In genomic region chr1:181133441-181133951, GRCh38 we compare ENCODE assay signal across 16 cellular contexts. TPM values are rescaled to one million over a fixed set of nuclear protein-coding genes. Genes with fewer than 3 reads are reported as not detected.
DNase-seq lines count a peak whose midpoint lies in the region; ATAC-seq, FAIRE-seq and TF ChIP-seq lines count a peak whose summit lies in the region.
"Had no signal": no experiment of that assay in that cellular context is flagged by ENCODE, and none has a peak within 500 bp of the region (broad histone marks: within the 10 kb centered on the region; RNA-seq: fewer than 3 reads in every experiment).

No MANE protein-coding gene starts in this region.

- H3K9ac ChIP-seq in endothelial cell of umbilical vein (replicated peaks; ENCODE audit: extremely low read depth, insufficient read depth, low read length): no peak overlapping the region

- WGBS in spleen, 5 donors: 84 to 90% (median 88%) methylated on average over 6 of the region's 6 CpGs

- H3K4me1 Mint-ChIP-seq in activated CD4-positive, alpha-beta T cell treated with anti-CD3 and anti-CD28 coated beads, Interleukin-2, amount 10 ng/mL, durations not matched to agents 24 days and 14 days: peaks cover 61% of the 10 kb centered on the region
- H3K4me1 Mint-ChIP-seq in activated CD4-positive, alpha-beta T cell treated with anti-CD3 and anti-CD28 coated beads, Interleukin-2, amount 10 ng/mL, durations not matched to agents 7 days and 5 days: peaks cover 68% of the 10 kb centered on the region

- POLR2A ChIA-PET in activated CD4-positive, alpha-beta T cell treated with anti-CD3 and anti-CD28 coated beads, Interleukin-2, amount 10 ng/mL, durations not matched to agents 7 days and 5 days (lab: Charles Lee): interaction anchor here (0.7 kb wide), 1 partner anchor 33 kb away, joined by 3 read pairs; no protein-coding TSS in a partner anchor
- POLR2A ChIA-PET in endothelial cell of umbilical vein (lab: Charles Lee): no interaction called here

- no peaks in the 10 kb centered on the region for H3K27me3 ChIP-seq in endothelial cell of umbilical vein (ENCODE audit: control insufficient read depth in 2 of 2, insufficient read depth in 2 of 2, low read length in 2 of 2)
- no peaks in the 10 kb centered on the region for H3K27me3 ChIP-seq in spleen (replicated peaks in 1 of 7)
- H3K27me3 ChIP-seq in BE2C: no peaks in the 10 kb centered on the region
- H3K27me3 ChIP-seq: brain microvascular endothelial cell, gastroesophageal sphincter, SJSA1 had no signal

- H3K27me3 Mint-ChIP-seq in activated CD4-positive, alpha-beta T cell treated with anti-CD3 and anti-CD28 coated beads, Interleukin-2, amount 10 ng/mL, durations not matched to agents 24 days and 14 days: no peaks in the 10 kb centered on the region
- H3K27me3 Mint-ChIP-seq in activated CD4-positive, alpha-beta T cell treated with anti-CD3 and anti-CD28 coated beads, Interleukin-2, amount 10 ng/mL, durations not matched to agents 7 days and 5 days: no peaks in the 10 kb centered on the region

- no peak overlapping the region for H3K4me2 ChIP-seq in endothelial cell of umbilical vein (ENCODE audit: insufficient read depth, low read length)

- TF ChIP-seq POLR2A in endothelial cell of umbilical vein (IDR thresholded peaks at IDR 0.05; ENCODE audit: low read depth, low read length) (no peak), spleen (IDR thresholded peaks at IDR 0.05) (no peak)

- no peak overlapping the region for H3K27ac ChIP-seq in endothelial cell of umbilical vein (ENCODE audit: insufficient read depth, low read depth, low read length)
- peak overlapping the region in 6 of 8 donors; percentile 81 to 92 (median 84) for H3K27ac ChIP-seq in spleen
- H3K27ac ChIP-seq: brain microvascular endothelial cell, gastroesophageal sphincter, neutrophil had no signal

- no peaks in the 10 kb centered on the region for H4K20me1 ChIP-seq in endothelial cell of umbilical vein (replicated peaks; ENCODE audit: control insufficient read depth, extremely low read depth, insufficient read depth, low read length)

- H3K27ac Mint-ChIP-seq in activated CD4-positive, alpha-beta T cell treated with anti-CD3 and anti-CD28 coated beads, Interleukin-2, amount 10 ng/mL, durations not matched to agents 24 days and 14 days: peak overlapping the region; percentile 50
- H3K27ac Mint-ChIP-seq in activated CD4-positive, alpha-beta T cell treated with anti-CD3 and anti-CD28 coated beads, Interleukin-2, amount 10 ng/mL, durations not matched to agents 7 days and 5 days: no peak overlapping the region

- no peaks in the 10 kb centered on the region for H3K9me3 Mint-ChIP-seq in activated CD4-positive, alpha-beta T cell treated with anti-CD3 and anti-CD28 coated beads, Interleukin-2, amount 10 ng/mL, durations not matched to agents 24 days and 14 days
- no peaks in the 10 kb centered on the region for H3K9me3 Mint-ChIP-seq in activated CD4-positive, alpha-beta T cell treated with anti-CD3 and anti-CD28 coated beads, Interleukin-2, amount 10 ng/mL, durations not matched to agents 7 days and 5 days

- CTCF ChIA-PET in activated CD4-positive, alpha-beta T cell treated with anti-CD3 and anti-CD28 coated beads, Interleukin-2, amount 10 ng/mL, durations not matched to agents 7 days and 5 days (lab: Charles Lee): interaction anchor here (0.8 to 2.9 kb wide), 7 partner anchors 9 to 222 kb away, joined by 3 to 11 read pairs (median 4); no protein-coding TSS in a partner anchor
- CTCF ChIA-PET in endothelial cell of umbilical vein (lab: Charles Lee): interaction anchor here (1.0 kb wide), 2 partner anchors 28 to 49 kb away, joined by 3 to 4 read pairs; no protein-coding TSS in a partner anchor

- no peaks in the 10 kb centered on the region for H3K36me3 ChIP-seq in endothelial cell of umbilical vein (ENCODE audit: control insufficient read depth in 2 of 2, extremely low read depth in 1 of 2, insufficient read depth in 2 of 2, low read length in 2 of 2)
- H3K36me3 ChIP-seq in spleen: no peaks in the 10 kb centered on the region
- no peaks in the 10 kb centered on the region for H3K36me3 ChIP-seq in BE2C
- H3K36me3 ChIP-seq: brain microvascular endothelial cell, gastroesophageal sphincter, neutrophil, SJSA1 had no signal

- no peaks in the 10 kb centered on the region for H3K9me1 ChIP-seq in endothelial cell of umbilical vein (replicated peaks; ENCODE audit: control insufficient read depth, extremely low read depth, insufficient read depth, low read length)

- TF ChIP-seq CTCF in endothelial cell of umbilical vein (IDR thresholded peaks at IDR 0.05; ENCODE audit: extremely low read depth in 1 of 2, insufficient read depth in 1 of 2, low read depth in 1 of 2, low read length in 2 of 2) (no peak), spleen (IDR thresholded peaks at IDR 0.05 in 8 of 11, conservative IDR thresholded peaks at IDR 0.05 in 3 of 11) (no peak), BE2C (IDR thresholded peaks at IDR 0.05; ENCODE audit: low read depth, low read length) (no peak)

- no peak overlapping the region for H2AFZ ChIP-seq in endothelial cell of umbilical vein (ENCODE audit: low read depth, low read length)

- FAIRE-seq in endothelial cell of umbilical vein (lab: Jason Lieb, UNC) (peak; percentile 26), GM19239 (lab: Jason Lieb, UNC) (no peak)
- FAIRE-seq: urothelium cell line had no signal

- dilution Hi-C loops in endothelial cell of umbilical vein (cut with MboI; ENCODE audit: extremely low pct_ligation_motif_present, low sequenced_read_pairs): no loop called here

- H3K4me1 ChIP-seq in endothelial cell of umbilical vein (ENCODE audit: control insufficient read depth, extremely low read depth, insufficient read depth, low read length) (peaks cover 22% of the 10 kb centered on the region), spleen (peaks cover 57 to 98% (median 79%) of the 10 kb centered on the region in 6 donors), BE2C (no peaks in the 10 kb centered on the region)

- no peak for ATAC-seq in GM19397 (IDR thresholded peaks at IDR 0.05; ENCODE audit: unreplicated experiment)
- ATAC-seq: gastroesophageal sphincter had no signal

- H3K9me3 ChIP-seq in endothelial cell of umbilical vein (replicated peaks; ENCODE audit: control insufficient read depth, insufficient read depth, low read length) (no peaks in the 10 kb centered on the region), spleen (no peaks in the 10 kb centered on the region), BE2C (no peaks in the 10 kb centered on the region)
- H3K9me3 ChIP-seq: gastroesophageal sphincter, neutrophil, SJSA1 had no signal

- intact Hi-C loops in activated CD4-positive, alpha-beta T cell treated with anti-CD3 and anti-CD28 coated beads, Interleukin-2, amount 10 ng/mL, durations not matched to agents 24 days and 14 days (cut with micrococcal nuclease): no loop called here
- intact Hi-C loops in endothelial cell of umbilical vein (cut with micrococcal nuclease) (no loop called here), spleen (cut with DNase I; ENCODE audit: low total_unique reads) (no loop called here)

- no peaks in the 10 kb centered on the region for H3K79me2 ChIP-seq in endothelial cell of umbilical vein (ENCODE audit: control insufficient read depth, insufficient read depth, low read length)

- no peaks in the 10 kb centered on the region for H3K36me3 Mint-ChIP-seq in activated CD4-positive, alpha-beta T cell treated with anti-CD3 and anti-CD28 coated beads, Interleukin-2, amount 10 ng/mL, durations not matched to agents 24 days and 14 days (ENCODE audit: low read depth)
- H3K36me3 Mint-ChIP-seq in activated CD4-positive, alpha-beta T cell treated with anti-CD3 and anti-CD28 coated beads, Interleukin-2, amount 10 ng/mL, durations not matched to agents 7 days and 5 days (ENCODE audit: low read depth): peaks cover 2% of the 10 kb centered on the region

- H3K4me3 ChIP-seq in endothelial cell of umbilical vein (replicated peaks in 1 of 3; ENCODE audit: insufficient read depth in 1 of 3, low read depth in 1 of 3, low read length in 3 of 3): no peak overlapping the region
- no peak overlapping the region for H3K4me3 ChIP-seq in spleen
- H3K4me3 ChIP-seq in BE2C (ENCODE audit: low read depth, low read length): no peak overlapping the region
- H3K4me3 ChIP-seq: gastroesophageal sphincter, SJSA1 had no signal

- H3K4me3 Mint-ChIP-seq in activated CD4-positive, alpha-beta T cell treated with anti-CD3 and anti-CD28 coated beads, Interleukin-2, amount 10 ng/mL, durations not matched to agents 24 days and 14 days: no peak overlapping the region
- H3K4me3 Mint-ChIP-seq in activated CD4-positive, alpha-beta T cell treated with anti-CD3 and anti-CD28 coated beads, Interleukin-2, amount 10 ng/mL, durations not matched to agents 7 days and 5 days: no peak overlapping the region

- BruUV-seq in endothelial cell of umbilical vein (replicated peaks; lab: Mats Ljungman, UMichigan): no TSS peak

- DNase-seq in activated CD4-positive, alpha-beta T cell treated with anti-CD3 and anti-CD28 coated beads, Interleukin-2, amount 10 ng/mL, durations not matched to agents 24 days and 14 days: no peak
- no peak for DNase-seq in activated CD4-positive, alpha-beta T cell treated with anti-CD3 and anti-CD28 coated beads, Interleukin-2, amount 10 ng/mL, durations not matched to agents 7 days and 5 days
- peak; percentile 63 for DNase-seq in NCI-H82 (lab: John Stamatoyannopoulos, UW)
- no peak for DNase-seq in endothelial cell of umbilical vein (ENCODE audit: low read depth, low spot score)
- no peak for DNase-seq in spleen
- DNase-seq in BE2C: no peak
- no peak for DNase-seq in GM19239 (ENCODE audit: insufficient read length, low spot score)
- DNase-seq: brain microvascular endothelial cell; effector memory CD4-positive, alpha-beta T cell; kidney glomerular epithelial cell; stimulated activated CD4-positive, alpha-beta T cell treated with anti-CD3 and anti-CD28 coated beads, Interleukin-12 subunit alpha, Interleukin-12 subunit beta, amount 100 ng/mL, for 4 hours had no signal

TF ChIP-seq in endothelial cell of umbilical vein, 7 proteins besides CTCF, POLR2A, EP300 and RAD21 (continues in another document):
- TF ChIP-seq MYC (IDR thresholded peaks at IDR 0.05; ENCODE audit: low read depth, low read length): no peak

RNA-seq across cellular contexts. Expression of gene IER5, which starts 45.0 kb away (rescaled TPM):
- total RNA-seq in activated CD4-positive, alpha-beta T cell treated with anti-CD3 and anti-CD28 coated beads, Interleukin-2, amount 10 ng/mL, durations not matched to agents 24 days and 14 days: 48.3 and 48.6 TPM in 2 replicates
- total RNA-seq in activated CD4-positive, alpha-beta T cell treated with anti-CD3 and anti-CD28 coated beads, Interleukin-2, amount 10 ng/mL, durations not matched to agents 7 days and 5 days: 10 to 100 TPM; 20.3 to 24.9 TPM
- 14.4 and 14.9 TPM in 2 replicates for total RNA-seq in endothelial cell of umbilical vein
- 5.0 and 6.6 TPM in 2 replicates for polyA plus RNA-seq in endothelial cell of umbilical vein
- 4.1 and 4.9 TPM in 2 replicates for polyA plus RNA-seq in endothelial cell of umbilical vein (2011; cell fraction: cytosol; rRNA removed)
- 4.7 and 5.1 TPM in 2 replicates for polyA plus RNA-seq in endothelial cell of umbilical vein (2011; cell fraction: nucleus; rRNA removed)
- polyA plus RNA-seq in endothelial cell of umbilical vein (2012): 9.1 and 9.2 TPM in 2 replicates
- polyA minus RNA-seq in endothelial cell of umbilical vein: 5.8 and 6.9 TPM in 2 replicates
- polyA minus RNA-seq in endothelial cell of umbilical vein (2011; cell fraction: cytosol; rRNA and poly(A)+ RNA removed): 9.5 TPM
- polyA minus RNA-seq in endothelial cell of umbilical vein (2011; cell fraction: nucleus; rRNA and poly(A)+ RNA removed): 4.0 and 6.2 TPM in 2 replicates
- total RNA-seq in spleen: 10 to 100 TPM; 33.4 to 62.3 (median 40.8) TPM
- 10 to 100 TPM; 21.3 to 33.9 (median 32.7) TPM for polyA plus RNA-seq in spleen
- polyA plus RNA-seq in BE2C (2012; ENCODE audit: insufficient read depth, insufficient read length, low read depth): 9.9 TPM
